In genomic region chr19:35612559-35613321, GRCh38 we compare ENCODE assay signal across 8 cellular contexts. TPM values are rescaled to one million over a fixed set of nuclear protein-coding genes. Genes with fewer than 3 reads are reported as not detected.
DNase-seq lines count a peak whose midpoint lies in the region; ATAC-seq and TF ChIP-seq lines count a peak whose summit lies in the region.

Gene HAUS5, plus strand, starts transcription at chr19:35612735. Its CDS starts 60 bp downstream, at chr19:35612795.

- peak within 1 kb of the TSS; percentile 94 for H3K4me2 ChIP-seq in smooth muscle cell

- H3K9ac ChIP-seq in smooth muscle cell (ENCODE audit: low read depth), result peak within 1 kb of the TSS; percentile 77

- no peaks in the 10 kb centered on the region for H3K36me3 ChIP-seq in smooth muscle cell (ENCODE audit: low read depth)

- DNase-seq in AG04450 (ENCODE audit: low read depth, low spot score) (peak; percentile 60), NCI-H345 (lab: John Stamatoyannopoulos, UW) (peak; percentile 98), WTC11 (ENCODE audit: low spot score) (peak; percentile 96), cardiac fibroblast (ENCODE audit: low read depth in 2 of 2) (peak; percentile 91), iPS-NIHi11 (ENCODE audit: low spot score) (peak; percentile 99), smooth muscle cell (lab: John Stamatoyannopoulos, UW; ENCODE audit: unreplicated experiment) (peak; percentile 84)

- H3K9me3 Mint-ChIP-seq in WTC11, result peaks cover 9% of the 10 kb centered on the region

- H3K27ac Mint-ChIP-seq in WTC11, result peak within 1 kb of the TSS; percentile 38; the same call in 1 of the 2 replicates

- H4K20me1 ChIP-seq in smooth muscle cell (ENCODE audit: low read depth), result no peaks in the 10 kb centered on the region

- no peaks in the 10 kb centered on the region for H3F3A ChIP-seq in smooth muscle cell (ENCODE audit: low read depth)

- ATAC-seq in GM18909 (IDR thresholded peaks at IDR 0.05; ENCODE audit: poor library complexity, unreplicated experiment) (peak; percentile 85), HG03175 (IDR thresholded peaks at IDR 0.05; ENCODE audit: unreplicated experiment) (peak; percentile 80), WTC11 (peak; percentile 94)

- peaks cover 4% of the 10 kb centered on the region for H3K4me1 ChIP-seq in smooth muscle cell (ENCODE audit: low read depth)

- TF ChIP-seq CTCF in AG04450 (IDR thresholded peaks at IDR 0.05; ENCODE audit: low read depth, low read length) (no peak), WTC11 (IDR thresholded peaks at IDR 0.05) (no peak), cardiac fibroblast (IDR thresholded peaks at IDR 0.05; ENCODE audit: low read depth, low read length) (no peak), smooth muscle cell (IDR thresholded peaks at IDR 0.05; ENCODE audit: borderline replicate concordance, insufficient read depth, poor library complexity, severe bottlenecking) (no peak)

- peaks cover 29% of the 10 kb centered on the region for H3K27me3 Mint-ChIP-seq in WTC11 (ENCODE audit: low read depth)

- WGBS in smooth muscle cell (ENCODE audit: low lambda C conversion rate), result under 1% methylated on average over 46 of the region's 47 CpGs

- H3K4me3 ChIP-seq in AG04450 (ENCODE audit: low read depth, low read length), result peak within 1 kb of the TSS; percentile 93
- peak within 1 kb of the TSS; percentile 88 to 96 for H3K4me3 ChIP-seq in cardiac fibroblast (replicated peaks in 1 of 2; ENCODE audit: low read depth in 2 of 2, low read length in 2 of 2)
- H3K4me3 ChIP-seq in smooth muscle cell, result peak within 1 kb of the TSS; percentile 64

- H3K27me3 ChIP-seq in AG04450 (ENCODE audit: control insufficient read depth, insufficient read depth, low read length), result no peaks in the 10 kb centered on the region
- no peaks in the 10 kb centered on the region for H3K27me3 ChIP-seq in smooth muscle cell (ENCODE audit: low read depth)

- POLR2A ChIA-PET in AG04450 (lab: Yijun Ruan, JAX) (interaction anchor here (0.8 kb wide), 1 partner anchor 89 kb away, joined by 3 read pairs; no protein-coding TSS in a partner anchor), WTC11 (lab: Charles Lee) (interaction anchor here (0.6 to 1.3 kb wide), 4 partner anchors 14 to 144 kb away, joined by 3 to 7 read pairs (median 3); no protein-coding TSS in a partner anchor)

- peaks cover 13% of the 10 kb centered on the region for H3K36me3 Mint-ChIP-seq in WTC11

- peak within 1 kb of the TSS; percentile 90 for H2AFZ ChIP-seq in smooth muscle cell (ENCODE audit: low read depth)

- no peaks in the 10 kb centered on the region for H3K4me1 Mint-ChIP-seq in WTC11

- H3K27ac ChIP-seq in AG04450 (ENCODE audit: low read depth, low read length) (peak within 1 kb of the TSS; percentile 2), smooth muscle cell (ENCODE audit: low read depth) (no peak within 1 kb of the TSS)

- H3K79me2 ChIP-seq in smooth muscle cell (ENCODE audit: low read depth), result no peaks in the 10 kb centered on the region

- CTCF ChIA-PET in AG04450 (lab: Charles Lee) (interaction anchor here (0.7 kb wide), 1 partner anchor 102 kb away, joined by 3 read pairs; no protein-coding TSS in a partner anchor), WTC11 (lab: Charles Lee) (interaction anchor here (0.6 to 3.1 kb wide), 10 partner anchors 11 to 172 kb away, joined by 3 to 16 read pairs (median 4); no protein-coding TSS in a partner anchor)

- H3K4me3 Mint-ChIP-seq in WTC11, result peak within 1 kb of the TSS; percentile 76

- H3K9me3 ChIP-seq in AG04450 (ENCODE audit: control insufficient read depth, insufficient read depth, low read length) (no peaks in the 10 kb centered on the region; the same call in 1 of the 2 replicates), smooth muscle cell (replicated peaks; ENCODE audit: low read depth) (no peaks in the 10 kb centered on the region)

TF ChIP-seq in WTC11, 78 proteins besides CTCF, POLR2A, EP300 and RAD21 (continues in another document):
- TF ChIP-seq ATF2 (CRISPR knock-in tag; IDR thresholded peaks at IDR 0.05; ENCODE audit: borderline replicate concordance, low read depth) (peak; percentile 73; the same call in 1 of the 2 replicates), ARID4B (CRISPR knock-in tag; IDR thresholded peaks at IDR 0.05; ENCODE audit: borderline replicate concordance) (peak; percentile 49; the same call in 1 of the 2 replicates), ERG (CRISPR knock-in tag; IDR thresholded peaks at IDR 0.05) (no peak), ETV6 (CRISPR knock-in tag; IDR thresholded peaks at IDR 0.05) (peak; percentile 39; the same call in 1 of the 2 replicates), CDX4 (CRISPR knock-in tag; IDR thresholded peaks at IDR 0.05; ENCODE audit: borderline replicate concordance) (no peak), GABPB1 (CRISPR knock-in tag; IDR thresholded peaks at IDR 0.05) (0 out of 2 replicates have a peak, but pooled peaks have one; percentile 40), CREB1 (CRISPR knock-in tag; IDR thresholded peaks at IDR 0.05) (peak; percentile 95), ZNF232 (CRISPR knock-in tag; IDR thresholded peaks at IDR 0.05) (no peak), ZNF138 (CRISPR knock-in tag; conservative IDR thresholded peaks at IDR 0.05) (no peak), ZNF121 (CRISPR knock-in tag; IDR thresholded peaks at IDR 0.05) (no peak), HMGA2 (CRISPR knock-in tag; IDR thresholded peaks at IDR 0.05) (no peak), TP53 (CRISPR knock-in tag; IDR thresholded peaks at IDR 0.05) (no peak)

RNA-seq across cellular contexts. Expression of gene HAUS5, which starts in this region (rescaled TPM):
- polyA plus RNA-seq in AG04450 (2011; rRNA removed) (1.9 and 2.3 TPM in 2 replicates), smooth muscle cell (14.0 and 15.8 TPM in 2 replicates)
- 1.9 and 2.8 TPM in 2 replicates for polyA minus RNA-seq in AG04450 (2011; rRNA and poly(A)+ RNA removed)
- total RNA-seq in WTC11 (2021) (23.5 to 25.4 TPM (median 24.4 TPM) in 3 replicates), smooth muscle cell (6.3 and 6.4 TPM in 2 replicates)
